Comparison of ENCODE assay signal across 15 cellular contexts in genomic region chr18:79056827-79057367, GRCh38. TPM values are rescaled to one million over a fixed set of nuclear protein-coding genes. Genes with fewer than 3 reads are reported as not detected.
DNase-seq lines count a peak whose midpoint lies in the region; TF ChIP-seq lines count a peak whose summit lies in the region.
"Had no signal": no experiment of that assay in that cellular context is flagged by ENCODE, and none has a peak within 500 bp of the region (broad histone marks: within the 10 kb centered on the region; RNA-seq: fewer than 3 reads in every experiment).

No MANE protein-coding gene starts in this region.

- H3K27ac Mint-ChIP-seq in progenitor cell of endocrine pancreas, result no peak overlapping the region
- H3K27ac Mint-ChIP-seq: H9 had no signal

- H3K4me2 ChIP-seq in neuronal stem cell (ENCODE audit: insufficient read depth, low read length, poor library complexity, severe bottlenecking), result no peak overlapping the region

- no peak for TF ChIP-seq CTCF in progenitor cell of endocrine pancreas (IDR thresholded peaks at IDR 0.05; ENCODE audit: unreplicated experiment)

- H3K36me3 Mint-ChIP-seq in progenitor cell of endocrine pancreas (ENCODE audit: insufficient read depth), result no peaks in the 10 kb centered on the region
- H3K36me3 Mint-ChIP-seq: CD14-positive monocyte had no signal

- H3K18ac ChIP-seq in neuronal stem cell (ENCODE audit: low read length), result no peak overlapping the region

- H3K9me3 ChIP-seq in neuronal stem cell (replicated peaks in 1 of 2; ENCODE audit: control insufficient read depth in 2 of 2, insufficient read depth in 1 of 2, low read depth in 1 of 2, low read length in 2 of 2), result peaks cover 0 to 1% of the 10 kb centered on the region in 2 donors

- no peaks in the 10 kb centered on the region for H3K4me1 Mint-ChIP-seq in progenitor cell of endocrine pancreas (ENCODE audit: low read depth)
- H3K4me1 Mint-ChIP-seq: CD14-positive monocyte, H9 had no signal

- H2BK12ac ChIP-seq in neuronal stem cell (ENCODE audit: low read length), result no peak overlapping the region

- DNase-seq in DMS53 (lab: John Stamatoyannopoulos, UW), result peak; percentile 62
- no peak for DNase-seq in DMS53 treated with DMSO at 0.1 percent for 48 hours (lab: John Stamatoyannopoulos, UW; ENCODE audit: unreplicated experiment)
- peak; percentile 62 for DNase-seq in NCI-H510A (lab: John Stamatoyannopoulos, UW)
- DNase-seq in neuronal stem cell (ENCODE audit: low spot score), result no peak
- no peak for DNase-seq in progenitor cell of endocrine pancreas (ENCODE audit: low spot score, unreplicated experiment)
- DNase-seq in activated naive CD4-positive, alpha-beta T cell (lab: John Stamatoyannopoulos, UW), result no peak
- DNase-seq in effector CD8-positive, alpha-beta T cell (lab: John Stamatoyannopoulos, UW), result no peak
- DNase-seq: DND-41, GDM1, GOT3, H9, IMR-90, KBM-7 had no signal

- H2AFZ ChIP-seq in neuronal stem cell (ENCODE audit: low read length), result no peak overlapping the region

- no peaks in the 10 kb centered on the region for H3K9me3 Mint-ChIP-seq in progenitor cell of endocrine pancreas (ENCODE audit: low read depth)

- H2BK5ac ChIP-seq in neuronal stem cell (ENCODE audit: low read length), result no peak overlapping the region

- no peak overlapping the region for H3K4ac ChIP-seq in neuronal stem cell (ENCODE audit: low read length)

- H4K8ac ChIP-seq in neuronal stem cell (ENCODE audit: low read depth, low read length), result no peak overlapping the region

- no peaks in the 10 kb centered on the region for H3K36me3 ChIP-seq in neuronal stem cell (replicated peaks in 1 of 2; ENCODE audit: control insufficient read depth in 2 of 2, insufficient read depth in 2 of 2, low read length in 2 of 2)

- H3K27ac ChIP-seq in neuronal stem cell (replicated peaks; ENCODE audit: low read length), result no peak overlapping the region
- H3K27ac ChIP-seq: 22Rv1 had no signal

- H3K27me3 ChIP-seq in neuronal stem cell (ENCODE audit: control insufficient read depth in 3 of 3, insufficient read depth in 3 of 3, low read depth in 1 of 3, low read length in 3 of 3), result peaks cover 0 to 3% (median 0%) of the 10 kb centered on the region in 3 experiments

- H3K4me3 ChIP-seq in neuronal stem cell (ENCODE audit: low read length in 2 of 2), result no peak overlapping the region

- peak overlapping the region; percentile 48 for H3K23ac ChIP-seq in neuronal stem cell (ENCODE audit: low read depth, low read length, poor library complexity)

- H4K91ac ChIP-seq in neuronal stem cell (ENCODE audit: low read depth, low read length, poor library complexity), result no peak overlapping the region

- no peak overlapping the region for H3K4me3 Mint-ChIP-seq in progenitor cell of endocrine pancreas (ENCODE audit: low read depth)
- H3K4me3 Mint-ChIP-seq: CD14-positive monocyte, H9 had no signal

- no peaks in the 10 kb centered on the region for H3K4me1 ChIP-seq in neuronal stem cell (ENCODE audit: control insufficient read depth in 2 of 2, insufficient read depth in 1 of 2, low read depth in 1 of 2, low read length in 2 of 2)

- no peak overlapping the region for H3K9ac ChIP-seq in neuronal stem cell (ENCODE audit: low read depth, low read length, poor library complexity)

- no CpG with 5 or more reads among the region's 9 CpGs for WGBS in neuronal stem cell (ENCODE audit: extremely low coverage in 2 of 2, insufficient read length in 2 of 2, insufficient replicate concordance in 1 of 2), 2 donors

- H3K79me1 ChIP-seq in neuronal stem cell (ENCODE audit: low read depth, low read length), result no peaks in the 10 kb centered on the region

- no peak overlapping the region for H2BK15ac ChIP-seq in neuronal stem cell (ENCODE audit: low read length)

- H3K14ac ChIP-seq in neuronal stem cell (ENCODE audit: low read length), result no peak overlapping the region

- H2BK120ac ChIP-seq in neuronal stem cell (ENCODE audit: low read depth, low read length), result no peak overlapping the region

- peaks cover 17% of the 10 kb centered on the region for H3K27me3 Mint-ChIP-seq in progenitor cell of endocrine pancreas

- peak overlapping the region; percentile 3 for H2AK5ac ChIP-seq in neuronal stem cell (ENCODE audit: low read depth, low read length)

RNA-seq across cellular contexts. Expression of gene ATP9B, which starts 12.3 kb away (rescaled TPM):
- 10.2 TPM for polyA plus RNA-seq in neuronal stem cell (2013, experiment 1 of 2)
- 11.0 TPM for polyA plus RNA-seq in neuronal stem cell (2013, experiment 2 of 2)
- total RNA-seq in progenitor cell of endocrine pancreas, result 45.3 and 49.9 TPM in 2 replicates

Comparison
In these comparisons a context has a peak if more than half of its experiments do, and no peak if none do; other contexts are left out.
1. DNase-seq: peak in DMS53 (single experiment) and NCI-H510A (single experiment); none in DMS53 treated with DMSO at 0.1 percent for 48 hours (single experiment), neuronal stem cell (single experiment), progenitor cell of endocrine pancreas (single experiment), activated naive CD4-positive, alpha-beta T cell (0 of 4) and effector CD8-positive, alpha-beta T cell (single experiment).